Comparison of ENCODE assay signal across 27 cellular contexts in genomic region chr1:197222780-197223179, GRCh38. TPM values are rescaled to one million over a fixed set of nuclear protein-coding genes. Genes with fewer than 3 reads are reported as not detected.
DNase-seq lines count a peak whose midpoint lies in the region; ATAC-seq, FAIRE-seq and TF ChIP-seq lines count a peak whose summit lies in the region.
"Had no signal": no experiment of that assay in that cellular context is flagged by ENCODE, and none has a peak within 500 bp of the region (broad histone marks: within the 10 kb centered on the region; RNA-seq: fewer than 3 reads in every experiment).

No MANE protein-coding gene starts in this region.

- H4K20me1 ChIP-seq in K562 (replicated peaks; ENCODE audit: control insufficient read depth, insufficient read depth, low read length) = no peaks in the 10 kb centered on the region

- H3K9me3 ChIP-seq in K562 (replicated peaks; ENCODE audit: control insufficient read depth, insufficient read depth, low read depth, low read length) = no peaks in the 10 kb centered on the region
- H3K9me3 ChIP-seq in body of pancreas = no peaks in the 10 kb centered on the region
- no peaks in the 10 kb centered on the region for H3K9me3 ChIP-seq in heart right ventricle
- H3K9me3 ChIP-seq: Peyer's patch had no signal

- DNase-seq in NCI-H226 (peak; percentile 7), K562 (ENCODE audit: extremely low read depth in 1 of 4, low spot score in 3 of 4) (no peak), foreskin keratinocyte (peak in 1 of 2 donors; percentile 15), DMS153 (lab: John Stamatoyannopoulos, UW) (no peak), body of pancreas (no peak), heart right ventricle (no peak)
- no peak for DNase-seq in effector CD4-positive, alpha-beta T cell
- DNase-seq: C1 segment of cervical spinal cord; CD4-positive, alpha-beta memory T cell; COR-L47; DND-41; GOT3; NCI-H1105; NCI-H146; NCI-H1930; NCI-H2107; NCI-H446 treated with DMSO at 0.1 percent for 48 hours; NCI-H526; Peyer's patch; SIG-M5 had no signal

- ATAC-seq in K562 (no peak), foreskin keratinocyte (peak; percentile 50), body of pancreas (no peak), heart right ventricle (no peak)
- ATAC-seq: HCT116 had no signal

- no peak overlapping the region for H3K4me2 ChIP-seq in K562 (ENCODE audit: insufficient read depth, low read length)

- H3K27ac ChIP-seq in K562 (ENCODE audit: extremely low read depth, low read depth, low read length) (no peak overlapping the region), foreskin keratinocyte (no peak overlapping the region), body of pancreas (no peak overlapping the region), heart right ventricle (no peak overlapping the region)
- H3K27ac ChIP-seq: HL-60, Peyer's patch, SK-N-MC had no signal

- POLR2A ChIA-PET in K562 (lab: Yijun Ruan, JAX) = interaction anchor here (0.8 kb wide), 1 partner anchor 29 kb away, joined by 3 read pairs; no protein-coding TSS in a partner anchor

- H3K36me3 ChIP-seq in K562 (ENCODE audit: control insufficient read depth, insufficient read depth, low read length) (no peaks in the 10 kb centered on the region), body of pancreas (replicated peaks in 1 of 2; ENCODE audit: insufficient read depth in 1 of 2, low read depth in 2 of 2) (no peaks in the 10 kb centered on the region), heart right ventricle (no peaks in the 10 kb centered on the region)
- H3K36me3 ChIP-seq: Peyer's patch had no signal

- H3K4me3 ChIP-seq in K562 (no peak overlapping the region), body of pancreas (no peak overlapping the region), heart right ventricle (no peak overlapping the region)
- H3K4me3 ChIP-seq: Peyer's patch, SK-N-MC had no signal

- TF ChIP-seq CTCF in K562 (IDR thresholded peaks at IDR 0.05 in 2 of 3, conservative IDR thresholded peaks at IDR 0.05 in 1 of 3; ENCODE audit: insufficient read depth in 2 of 3, low read depth in 1 of 3, low read length in 3 of 3) (no peak), foreskin keratinocyte (conservative IDR thresholded peaks at IDR 0.05) (no peak), body of pancreas (IDR thresholded peaks at IDR 0.05) (no peak), heart right ventricle (IDR thresholded peaks at IDR 0.05) (no peak)

- no TSS peak for BruUV-seq in K562 (replicated peaks; lab: Mats Ljungman, UMichigan)

- CTCF ChIA-PET in K562 (lab: Yijun Ruan, JAX; ENCODE audit: low intra/inter-chr PET ratio) = no interaction called here

- FAIRE-seq in K562 (lab: Jason Lieb, UNC) = no peak
- FAIRE-seq: GM18507 had no signal

- H3K9me1 ChIP-seq in K562 (ENCODE audit: control insufficient read depth, insufficient read depth, low read length) = no peaks in the 10 kb centered on the region

- TF ChIP-seq RAD21 in K562 (CRISPR knock-in tag; conservative IDR thresholded peaks at IDR 0.05 in 1 of 2, IDR thresholded peaks at IDR 0.05 in 1 of 2) = no peak

- in situ Hi-C loops in K562 (cut with MboI) = no loop called here

- H3K4me1 ChIP-seq in K562 (replicated peaks in 1 of 2; ENCODE audit: control insufficient read depth in 2 of 2, insufficient read depth in 2 of 2, low read length in 2 of 2) = 0 out of 5 replicates have a peak, but pooled peaks cover 0 to 3% of the 10 kb centered on the region in 2 experiments
- no peaks in the 10 kb centered on the region for H3K4me1 ChIP-seq in foreskin keratinocyte
- no peaks in the 10 kb centered on the region for H3K4me1 ChIP-seq in body of pancreas
- H3K4me1 ChIP-seq in heart right ventricle = no peaks in the 10 kb centered on the region
- H3K4me1 ChIP-seq: Peyer's patch had no signal

- H3K27me3 ChIP-seq in K562 (ENCODE audit: control insufficient read depth in 2 of 2, insufficient read depth in 2 of 2, low read length in 2 of 2) (no peaks in the 10 kb centered on the region), foreskin keratinocyte (no peaks in the 10 kb centered on the region), body of pancreas (no peaks in the 10 kb centered on the region), heart right ventricle (no peaks in the 10 kb centered on the region)
- H3K27me3 ChIP-seq: Peyer's patch had no signal

- H2AFZ ChIP-seq in K562 (ENCODE audit: low read depth, low read length) = peak overlapping the region; percentile 67; the same call in 1 of the 2 replicates

- no peaks in the 10 kb centered on the region for H3K79me2 ChIP-seq in K562 (ENCODE audit: control insufficient read depth, insufficient read depth, low read length)

- intact Hi-C loops in K562 (cut with micrococcal nuclease) (no loop called here), body of pancreas (cut with DNase I) (no loop called here), heart right ventricle (cut with DNase I) (loop anchor here in 3 of 10 donors (5.0 to 10.0 kb wide), 2 partner anchors 40 to 132 kb away; no protein-coding TSS in a partner anchor)

- 36% methylated on average over 2 of the region's 2 CpGs for WGBS in K562 (ENCODE audit: insufficient coverage, low coverage, missing lambda C conversion rate)
- 80 to 89% methylated on average over 2 of the region's 2 CpGs for WGBS in body of pancreas, 2 donors
- WGBS in heart right ventricle, 2 donors = 86 to 92% methylated on average over 2 of the region's 2 CpGs

- TF ChIP-seq POLR2A in K562 (conservative IDR thresholded peaks at IDR 0.05) (no peak), body of pancreas (IDR thresholded peaks at IDR 0.05) (no peak)

- no peak overlapping the region for H3K9ac ChIP-seq in K562 (ENCODE audit: insufficient read depth in 1 of 2, low read depth in 2 of 2, low read length in 2 of 2)

- no peak for TF ChIP-seq EP300 in K562 (IDR thresholded peaks at IDR 0.05; ENCODE audit: low read length)

RNA-seq across cellular contexts. Expression of gene ZBTB41, which starts 21.7 kb away (rescaled TPM):
- total RNA-seq in K562 (2011; cell fraction: chromatin; rRNA removed; ENCODE audit: low replicate concordance) = 5.0 and 25.3 TPM in 2 replicates
- 2.3 and 4.3 TPM in 2 replicates for total RNA-seq in K562 (2011; cell fraction: nucleolus; rRNA removed)
- total RNA-seq in K562 (2011; cell fraction: nucleoplasm; rRNA removed) = 5.4 and 8.3 TPM in 2 replicates
- 2.7 and 3.5 TPM in 2 replicates for total RNA-seq in K562 (2014; rRNA removed)
- total RNA-seq in K562 (2014; rRNA removed; fragmentation: Illumina TruSeq; extraction: Trizol) = 8.8 and 11.0 TPM in 2 replicates
- 8.9 and 10.1 TPM in 2 replicates for total RNA-seq in K562 (2015; rRNA removed; fragmentation: Illumina TruSeq; extraction: Trizol)
- 7.0 and 7.3 TPM in 2 replicates for total RNA-seq in K562 (2021)
- polyA plus RNA-seq in K562 (2011; rRNA removed) = 5.0 and 5.4 TPM in 2 replicates
- polyA plus RNA-seq in K562 (2011; cell fraction: cytosol; rRNA removed) = 0.83 and 2.4 TPM in 2 replicates
- 4.8 and 7.6 TPM in 2 replicates for polyA plus RNA-seq in K562 (2011; cell fraction: nucleus; rRNA removed)
- 2.5 and 3.4 TPM in 2 replicates for polyA plus RNA-seq in K562 (2012)
- polyA plus RNA-seq in K562 (2014; fragmentation: Illumina TruSeq; extraction: Trizol) = 3.5 and 4.4 TPM in 2 replicates
- polyA plus RNA-seq in K562 (2014; fragmentation: Nextera tagmentation; extraction: Ambion mirVana) = 1 to 10 TPM; 2.0 to 2.3 TPM
- 2.2 TPM in 2 replicates for polyA plus RNA-seq in K562 (2014; rRNA removed)
- 19.4 and 29.3 TPM in 2 replicates for polyA minus RNA-seq in K562 (2011; rRNA and poly(A)+ RNA removed)
- polyA minus RNA-seq in K562 (2011; cell fraction: cytosol; rRNA and poly(A)+ RNA removed) = 5.5 and 7.3 TPM in 2 replicates
- 8.5 and 22.3 TPM in 2 replicates for polyA minus RNA-seq in K562 (2011; cell fraction: nucleus; rRNA and poly(A)+ RNA removed)
- total RNA-seq in foreskin keratinocyte = 9.5 and 9.6 TPM in 2 replicates
- polyA plus RNA-seq in foreskin keratinocyte = 1.2 and 1.3 TPM in 2 replicates
- total RNA-seq in body of pancreas = 1 to 10 TPM; 4.6 to 7.5 TPM
- 10 to 100 TPM in 5 of 10 donors, 1 to 10 TPM in 5; 6.9 to 11.5 (median 10.2) TPM for total RNA-seq in heart right ventricle
- 1 to 10 TPM; 1.8 to 2.6 TPM for polyA plus RNA-seq in heart right ventricle

RNA-seq across cellular contexts. Expression of gene CRB1, which starts 45.3 kb away (rescaled TPM):
- total RNA-seq in K562 (2011; cell fraction: chromatin; rRNA removed; ENCODE audit: low replicate concordance) = not detected in 2 replicates
- total RNA-seq in K562 (2011; cell fraction: nucleolus; rRNA removed) = not detected in 2 replicates
- total RNA-seq in K562 (2011; cell fraction: nucleoplasm; rRNA removed) = not detected in 2 replicates
- total RNA-seq in K562 (2014; rRNA removed) (not detected in 2 replicates), K562 (2014; rRNA removed; fragmentation: Illumina TruSeq; extraction: Trizol) (not detected in 2 replicates), K562 (2015; rRNA removed; fragmentation: Illumina TruSeq; extraction: Trizol) (not detected in 2 replicates), K562 (2021) (0.07 TPM in 1 of 2 replicates, not detected in the other), foreskin keratinocyte (not detected in 2 replicates), body of pancreas (10 to 100 TPM in 1 of 2 donors, under 1 TPM in 1; 0.26 to 10.2 TPM), heart right ventricle (1 to 10 TPM in 1 of 10 donors, under 1 TPM in 8, not detected in 1; 0.10 to 1.5 (median 0.42) TPM)
- polyA plus RNA-seq in K562 (2011; rRNA removed) (0.10 and 0.14 TPM in 2 replicates), K562 (2014; fragmentation: Illumina TruSeq; extraction: Trizol) (not detected in 2 replicates), K562 (2014; fragmentation: Nextera tagmentation; extraction: Ambion mirVana) (under 1 TPM in 1 of 2 experiments, not detected in 1; 0.04 TPM), K562 (2014; rRNA removed) (not detected in 2 replicates), foreskin keratinocyte (not detected in 2 replicates), heart right ventricle (under 1 TPM in 1 of 2 donors, not detected in 1; 0.04 TPM)
- 0.01 TPM in 1 of 2 replicates, not detected in the other for polyA plus RNA-seq in K562 (2011; cell fraction: cytosol; rRNA removed)
- polyA plus RNA-seq in K562 (2011; cell fraction: nucleus; rRNA removed) = 0.04 and 0.11 TPM in 2 replicates
- 0.03 and 0.14 TPM in 2 replicates for polyA plus RNA-seq in K562 (2012)
- polyA minus RNA-seq in K562 (2011; rRNA and poly(A)+ RNA removed) = 0.11 and 0.39 TPM in 2 replicates
- polyA minus RNA-seq in K562 (2011; cell fraction: cytosol; rRNA and poly(A)+ RNA removed) = not detected in 2 replicates
- 0.13 and 0.33 TPM in 2 replicates for polyA minus RNA-seq in K562 (2011; cell fraction: nucleus; rRNA and poly(A)+ RNA removed)
- total RNA-seq: A673; Peyer's patch; T-helper 1 cell treated with Interleukin-12 subunit alpha and Interleukin-12 subunit beta and Interleukin-4 antibody, amounts not matched to agents 30 ng/mL and 1 ng/mL, for 36 hours had no signal
- polyA plus RNA-seq: IgD-negative memory B cell had no signal
